Comparison of ENCODE assay signal across 8 cellular contexts in genomic region chr17:74736423-74737298, GRCh38. TPM values are rescaled to one million over a fixed set of nuclear protein-coding genes. Genes with fewer than 3 reads are reported as not detected.
DNase-seq lines count a peak whose midpoint lies in the region; ATAC-seq and TF ChIP-seq lines count a peak whose summit lies in the region.

Gene RAB37 (plus strand): TSS chr17:74737256. CDS start chr17:74737273, 17 bp downstream.

- intact Hi-C loops in transverse colon (cut with DNase I; ENCODE audit: low total_unique reads) = no loop called here

- in situ Hi-C loops in transverse colon (cut with MboI; ENCODE audit: low pct_ligation_motif_present in 1 of 4, low pct_unique_long_range_greater_than_20kb in 1 of 4, low sequenced_read_pairs in 3 of 4) = loop anchor here in 3 of 4 donors (5.0 to 25.0 kb wide), 3 partner anchors 79 to 126 kb away; partner anchors contain the start of genes FDXR (in 2 of the 3) and GRIN2C (in 2 of the 3)

- peak within 1 kb of the TSS; percentile 31 for H3K4me2 ChIP-seq in mesenchymal stem cell (ENCODE audit: low read length, poor library complexity, severe bottlenecking)

- H3K4me3 Mint-ChIP-seq in central memory CD8-positive, alpha-beta T cell = peak within 1 kb of the TSS; percentile 85

- H2BK12ac ChIP-seq in mesenchymal stem cell (ENCODE audit: low read length in 2 of 2) = peak within 1 kb of the TSS in 1 of 2 experiments; percentile 10

- H3K4me3 ChIP-seq in HFF-Myc (replicated peaks; ENCODE audit: low read depth, low read length) (no peak within 1 kb of the TSS), mesenchymal stem cell (ENCODE audit: insufficient read depth in 1 of 2, low read depth in 1 of 2, low read length in 2 of 2) (peak within 1 kb of the TSS in 1 of 2 experiments; percentile 47), transverse colon (peak within 1 kb of the TSS; percentile 8 to 49 (median 25))

- peaks cover 10% of the 10 kb centered on the region for H3K36me3 Mint-ChIP-seq in central memory CD8-positive, alpha-beta T cell (ENCODE audit: insufficient read depth)

- H2AFZ ChIP-seq in mesenchymal stem cell (ENCODE audit: low read depth, low read length) = peak within 1 kb of the TSS; percentile 18

- no peak within 1 kb of the TSS for H3K4ac ChIP-seq in mesenchymal stem cell (ENCODE audit: low read depth in 1 of 2, low read length in 2 of 2)

- peaks cover 27% of the 10 kb centered on the region for H3K4me1 ChIP-seq in mesenchymal stem cell (ENCODE audit: control insufficient read depth, insufficient read depth, low read depth, low read length)
- H3K4me1 ChIP-seq in transverse colon = peaks cover 10 to 31% (median 29%) of the 10 kb centered on the region in 4 donors

- H3K9me3 ChIP-seq in mesenchymal stem cell (ENCODE audit: control insufficient read depth, low read length) (no peaks in the 10 kb centered on the region), transverse colon (no peaks in the 10 kb centered on the region)

- TF ChIP-seq EP300 in transverse colon (IDR thresholded peaks at IDR 0.05; ENCODE audit: low read depth) = no peak

- no peaks in the 10 kb centered on the region for H3K27me3 Mint-ChIP-seq in central memory CD8-positive, alpha-beta T cell

- peak; percentile 40 for TF ChIP-seq POLR2A in transverse colon (IDR thresholded peaks at IDR 0.05)

- H3K79me1 ChIP-seq in mesenchymal stem cell (replicated peaks; ENCODE audit: low read length, poor library complexity, severe bottlenecking) = no peaks in the 10 kb centered on the region

- ATAC-seq in central memory CD8-positive, alpha-beta T cell (replicated peaks; ENCODE audit: extremely low read depth, poor library complexity, severe bottlenecking) = peak; percentile 15

- 2% methylated on average over 49 of the region's 70 CpGs for WGBS in mesenchymal stem cell
- WGBS in transverse colon (ENCODE audit: low coverage in 1 of 2), 2 donors = 0 to 3% methylated on average over 17 to 23 of the region's 70 CpGs

- H4K91ac ChIP-seq in mesenchymal stem cell (ENCODE audit: low read length) = peak within 1 kb of the TSS; percentile 73

- DNase-seq in COLO668 (lab: John Stamatoyannopoulos, UW; ENCODE audit: unreplicated experiment) (peak; percentile 72), HFF-Myc (ENCODE audit: extremely low read depth, low read depth) (no peak), SK-N-DZ (ENCODE audit: low spot score) (peak; percentile 76), mesenchymal stem cell (no peak), transverse colon (peak; percentile 59), Ammon's horn (ENCODE audit: low spot score) (no peak), NCI-H2196 (lab: John Stamatoyannopoulos, UW; ENCODE audit: unreplicated experiment) (no peak)
- peak in 1 of 2 donors; percentile 42 for DNase-seq in central memory CD8-positive, alpha-beta T cell (ENCODE audit: low spot score in 2 of 2)

- peaks cover 54 to 87% of the 10 kb centered on the region in 2 experiments for H3K27me3 ChIP-seq in mesenchymal stem cell (ENCODE audit: control insufficient read depth in 1 of 2, insufficient read depth in 1 of 2, low read length in 2 of 2)
- peaks cover 47% of the 10 kb centered on the region for H3K27me3 ChIP-seq in transverse colon

- H3K9ac ChIP-seq in mesenchymal stem cell (ENCODE audit: low read length) = no peak within 1 kb of the TSS

- H3K27ac ChIP-seq in mesenchymal stem cell (ENCODE audit: low read length, poor library complexity, severe bottlenecking) = no peak within 1 kb of the TSS
- H3K27ac ChIP-seq in transverse colon = peak within 1 kb of the TSS; percentile 47 to 72 (median 62)

- peak within 1 kb of the TSS; percentile 82 for H4K8ac ChIP-seq in mesenchymal stem cell (ENCODE audit: low read length)

- TF ChIP-seq CTCF in HFF-Myc (IDR thresholded peaks at IDR 0.05; ENCODE audit: low read depth, low read length, missing control alignments) (peak; percentile 29), transverse colon (IDR thresholded peaks at IDR 0.05) (peak in 4 of 5 experiments; percentile 33 to 51 (median 44))

- H3K36me3 ChIP-seq in mesenchymal stem cell (ENCODE audit: control insufficient read depth in 1 of 2, insufficient read depth in 2 of 2, low read depth in 1 of 2, low read length in 2 of 2) (no peaks in the 10 kb centered on the region), transverse colon (no peaks in the 10 kb centered on the region)

- peaks cover 40% of the 10 kb centered on the region for H3K4me1 Mint-ChIP-seq in central memory CD8-positive, alpha-beta T cell

- H3K14ac ChIP-seq in mesenchymal stem cell (ENCODE audit: low read length in 2 of 2) = no peak within 1 kb of the TSS

- peak within 1 kb of the TSS; percentile 93 for H3K27ac Mint-ChIP-seq in central memory CD8-positive, alpha-beta T cell (ENCODE audit: low read depth)

- peak within 1 kb of the TSS in 1 of 2 experiments; percentile 47 for H3K23ac ChIP-seq in mesenchymal stem cell (ENCODE audit: low read length in 2 of 2)

- peak within 1 kb of the TSS; percentile 38 for H2BK120ac ChIP-seq in mesenchymal stem cell (ENCODE audit: low read depth, low read length)

- peak within 1 kb of the TSS; percentile 26 for H2BK15ac ChIP-seq in mesenchymal stem cell (ENCODE audit: low read depth, poor library complexity, severe bottlenecking)

- H2BK5ac ChIP-seq in mesenchymal stem cell (ENCODE audit: low read depth, low read length, poor library complexity, severe bottlenecking) = no peak within 1 kb of the TSS

- no peak within 1 kb of the TSS for H2AK5ac ChIP-seq in mesenchymal stem cell (ENCODE audit: low read length, severe bottlenecking)

- H3K18ac ChIP-seq in mesenchymal stem cell (ENCODE audit: low read depth in 1 of 2, low read length in 2 of 2) = peak within 1 kb of the TSS; percentile 25 to 52

- no peaks in the 10 kb centered on the region for H3K9me3 Mint-ChIP-seq in central memory CD8-positive, alpha-beta T cell

RNA-seq across cellular contexts. Expression of gene RAB37, which starts in this region (rescaled TPM):
- polyA plus RNA-seq in SK-N-DZ (2014; cell fraction: cytosol; rRNA removed) = 0.08 and 0.16 TPM in 2 replicates
- 0.30 TPM in 2 replicates for polyA plus RNA-seq in SK-N-DZ (2014; cell fraction: nucleus; rRNA removed)
- 2.4 TPM for polyA plus RNA-seq in mesenchymal stem cell (2013, experiment 1 of 2)
- polyA plus RNA-seq in mesenchymal stem cell (2013, experiment 2 of 2) = 1.9 TPM
- 10 to 100 TPM in 1 of 4 donors, 1 to 10 TPM in 2, not detected in 1; 5.2 to 10.5 (median 5.4) TPM for total RNA-seq in transverse colon

Comparison
In these comparisons a context has a peak if more than half of its experiments do, and no peak if none do; other contexts are left out.
1. DNase-seq: peak in COLO668 (single experiment), SK-N-DZ (single experiment) and transverse colon (single experiment); none in HFF-Myc (single experiment), mesenchymal stem cell (single experiment), Ammon's horn (single experiment) and NCI-H2196 (single experiment).